Comparison of ENCODE assay signal across 8 cellular contexts in the genomic region with DNA sequence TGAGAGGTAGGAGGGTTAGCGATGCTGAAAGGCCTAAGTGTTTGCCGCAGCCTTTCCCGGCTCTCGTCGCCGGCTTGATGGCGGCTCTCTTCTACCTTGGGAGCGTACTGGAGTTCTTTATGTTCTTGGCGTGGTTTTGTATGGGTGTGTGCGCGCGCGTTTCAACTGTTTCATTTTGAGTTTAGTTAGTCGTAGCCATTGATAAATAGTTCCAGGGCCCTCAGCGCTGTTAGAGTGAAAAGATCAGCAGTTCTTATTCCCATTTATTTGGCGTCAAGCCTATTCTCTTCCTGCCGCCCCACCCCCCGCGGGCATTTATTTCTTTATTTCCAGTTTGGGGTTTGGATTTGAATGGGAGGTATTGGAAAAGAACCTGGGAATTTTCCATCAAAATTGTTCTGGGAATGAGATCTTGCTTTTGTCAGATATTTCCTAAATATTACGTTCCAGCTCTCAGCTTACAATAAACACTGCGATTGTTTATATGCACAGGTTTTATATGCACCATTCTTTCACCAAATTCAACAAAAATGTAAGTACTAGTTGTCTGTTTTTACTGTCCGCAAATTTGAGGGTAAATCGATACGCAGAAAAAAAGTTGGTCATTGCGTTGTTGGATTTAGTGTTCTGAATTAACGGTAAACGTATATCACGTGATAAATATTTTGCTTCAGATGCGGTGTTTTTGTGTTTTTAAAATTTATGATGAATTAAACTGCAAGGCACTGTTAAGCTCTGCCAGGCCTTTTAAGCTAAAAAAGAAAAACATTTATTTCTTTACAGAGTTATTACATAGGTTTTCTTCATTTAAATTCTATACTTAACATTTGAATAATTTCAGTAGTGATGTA. TPM values are rescaled to one million over a fixed set of nuclear protein-coding genes. Genes with fewer than 3 reads are reported as not detected.
DNase-seq lines count a peak whose midpoint lies in the region; ATAC-seq and TF ChIP-seq lines count a peak whose summit lies in the region.

No MANE protein-coding gene starts in this region.

- H3K27ac Mint-ChIP-seq in activated naive CD8-positive, alpha-beta T cell, result peak overlapping the region; percentile 99

- H3K27me3 Mint-ChIP-seq in activated naive CD8-positive, alpha-beta T cell, result no peaks in the 10 kb centered on the region

- H3K36me3 ChIP-seq in BE2C (no peaks in the 10 kb centered on the region), H7 (replicated peaks; ENCODE audit: control insufficient read depth, insufficient read depth, low read length) (no peaks in the 10 kb centered on the region), OCI-LY7 (ENCODE audit: insufficient read depth, low read length) (peaks cover 52% of the 10 kb centered on the region), gastrocnemius medialis (no peaks in the 10 kb centered on the region)

- DNase-seq in BE2C, result no peak
- DNase-seq in H7, result peak; percentile 22
- DNase-seq in OCI-LY7 (ENCODE audit: low spot score), result peak; percentile 40
- peak in 1 of 3 donors; percentile 60 for DNase-seq in right cardiac atrium
- DNase-seq in gastrocnemius medialis, result peak; percentile 4 to 50
- DNase-seq in epidermal melanocyte (ENCODE audit: insufficient read length, low spot score), result no peak

- POLR2A ChIA-PET in OCI-LY7 (lab: Charles Lee), result interaction anchor here (0.8 to 1.7 kb wide), 2 partner anchors 11 to 18 kb away, joined by 3 to 8 read pairs; no protein-coding TSS in a partner anchor

- TF ChIP-seq POLR2A in gastrocnemius medialis (IDR thresholded peaks at IDR 0.05), result no peak

- no TSS peak for BruUV-seq in OCI-LY7 (replicated peaks; lab: Mats Ljungman, UMichigan)

- H3K4me2 ChIP-seq in OCI-LY7 (ENCODE audit: low read length), result peak overlapping the region; percentile 86

- ATAC-seq in right cardiac atrium, result peak; percentile 0 to 5
- ATAC-seq in gastrocnemius medialis, result peak; percentile 14 to 31
- ATAC-seq in GM21786 (IDR thresholded peaks at IDR 0.05; ENCODE audit: unreplicated experiment), result no peak

- H3K4me1 Mint-ChIP-seq in activated naive CD8-positive, alpha-beta T cell (ENCODE audit: low read depth), result peaks cover 54% of the 10 kb centered on the region

- no peaks in the 10 kb centered on the region for H3K9me2 ChIP-seq in OCI-LY7 (ENCODE audit: insufficient read depth, low read length)

- H3K4me3 ChIP-seq in BE2C (ENCODE audit: low read depth, low read length) (peak overlapping the region; percentile 72), H7 (ENCODE audit: insufficient read depth, low read depth, low read length) (peak overlapping the region; percentile 79), OCI-LY7 (ENCODE audit: low read depth, low read length, poor library complexity, severe bottlenecking) (peak overlapping the region; percentile 93), right cardiac atrium (ENCODE audit: low read length) (peak overlapping the region; percentile 68), gastrocnemius medialis (peak overlapping the region; percentile 96 to 99 (median 96))

- intact Hi-C loops in OCI-LY7 (cut with micrococcal nuclease; ENCODE audit: unreplicated experiment), result loop anchor here (2.0 to 5.0 kb wide), 2 partner anchors 611 to 802 kb away; partner anchors contain the start of genes R3HDM1 and ZRANB3
- intact Hi-C loops in right cardiac atrium (cut with DNase I), result no loop called here
- intact Hi-C loops in gastrocnemius medialis (cut with DNase I; ENCODE audit: low total_unique reads), result loop anchor here (2.0 to 5.0 kb wide), 3 partner anchors 133 to 1068 kb away; partner anchors contain the start of genes DARS1, RAB3GAP1 and UBXN4

- CTCF ChIA-PET in OCI-LY7 (lab: Charles Lee; ENCODE audit: unreplicated experiment), result no interaction called here

- H3K79me2 ChIP-seq in OCI-LY7 (ENCODE audit: insufficient read depth, low read depth, low read length), result peaks cover 66% of the 10 kb centered on the region

- H3K9me3 ChIP-seq in BE2C (no peaks in the 10 kb centered on the region), OCI-LY7 (ENCODE audit: low read length) (no peaks in the 10 kb centered on the region), right cardiac atrium (ENCODE audit: control insufficient read depth, low read length) (no peaks in the 10 kb centered on the region), gastrocnemius medialis (no peaks in the 10 kb centered on the region)

- H3K9me3 Mint-ChIP-seq in activated naive CD8-positive, alpha-beta T cell (ENCODE audit: low read depth), result no peaks in the 10 kb centered on the region

- H3K27ac ChIP-seq in OCI-LY7 (ENCODE audit: low read depth, low read length, poor library complexity, severe bottlenecking) (peak overlapping the region; percentile 90), right cardiac atrium (ENCODE audit: low read length) (peak overlapping the region; percentile 76), gastrocnemius medialis (peak overlapping the region; percentile 99 to 100 (median 100))

- no peak for TF ChIP-seq CTCF in BE2C (IDR thresholded peaks at IDR 0.05; ENCODE audit: low read depth, low read length)
- TF ChIP-seq CTCF in OCI-LY7 (conservative IDR thresholded peaks at IDR 0.05; ENCODE audit: low read length), result no peak
- TF ChIP-seq CTCF in gastrocnemius medialis (IDR thresholded peaks at IDR 0.05 in 4 of 5, conservative IDR thresholded peaks at IDR 0.05 in 1 of 5), result no peak

- H4K20me1 ChIP-seq in OCI-LY7 (ENCODE audit: insufficient read depth, low read length), result peaks cover 36% of the 10 kb centered on the region

- 1% methylated on average over 29 of the region's 29 CpGs for WGBS in right cardiac atrium

- H3K27me3 ChIP-seq in BE2C (no peaks in the 10 kb centered on the region), H7 (ENCODE audit: control insufficient read depth, insufficient read depth, low read length) (no peaks in the 10 kb centered on the region), right cardiac atrium (ENCODE audit: control insufficient read depth, insufficient read depth) (no peaks in the 10 kb centered on the region), gastrocnemius medialis (no peaks in the 10 kb centered on the region)

- H3K4me1 ChIP-seq in BE2C, result no peaks in the 10 kb centered on the region
- H3K4me1 ChIP-seq in OCI-LY7 (ENCODE audit: insufficient read depth, low read length, poor library complexity, severe bottlenecking), result peaks cover 23% of the 10 kb centered on the region
- H3K4me1 ChIP-seq in right cardiac atrium (ENCODE audit: control insufficient read depth, insufficient read depth, low read length), result peaks cover 3% of the 10 kb centered on the region
- peaks cover 47 to 49% of the 10 kb centered on the region in 2 donors for H3K4me1 ChIP-seq in gastrocnemius medialis

- peaks cover 4% of the 10 kb centered on the region for H3K36me3 Mint-ChIP-seq in activated naive CD8-positive, alpha-beta T cell

- in situ Hi-C loops in gastrocnemius medialis (cut with MboI; ENCODE audit: low sequenced_read_pairs in 4 of 4), result loop anchor here in 2 of 4 donors (10.0 to 25.0 kb wide), 3 partner anchors 135 to 807 kb away; partner anchors contain the start of gene RAB3GAP1 (in 1 of the 2)

- H3K4me3 Mint-ChIP-seq in activated naive CD8-positive, alpha-beta T cell, result peak overlapping the region; percentile 98

- peak overlapping the region; percentile 71; the same call in 1 of the 2 replicates for H2AFZ ChIP-seq in OCI-LY7 (ENCODE audit: low read length)

RNA-seq across cellular contexts. Expression of gene CCNT2, which starts 1.0 kb away (rescaled TPM):
- polyA plus RNA-seq in BE2C (2012; ENCODE audit: insufficient read depth, insufficient read length, low read depth), result 15.1 TPM
- 30.1 and 33.7 TPM in 2 replicates for total RNA-seq in H7 (2014; rRNA removed; shearing (Covaris generic))
- total RNA-seq in OCI-LY7 (2014; rRNA removed; shearing (Covaris generic)), result 17.7 and 32.8 TPM in 2 replicates
- total RNA-seq in OCI-LY7 (2022) (43.7 and 45.1 TPM in 2 replicates), right cardiac atrium (10 to 100 TPM; 21.8 to 23.9 (median 22.6) TPM), gastrocnemius medialis (10 to 100 TPM; 11.6 to 28.4 (median 18.6) TPM)
- 9.0 TPM for polyA plus RNA-seq in right cardiac atrium

Comparison
In these comparisons a context has a peak if more than half of its experiments do, and no peak if none do; other contexts are left out.
1. DNase-seq: peak in H7 (single experiment), OCI-LY7 (single experiment) and gastrocnemius medialis (2 of 2); none in BE2C (single experiment) and epidermal melanocyte (single experiment).
2. intact Hi-C loops: an anchor here in OCI-LY7 (2.0 to 5.0 kb wide) and gastrocnemius medialis (2.0 to 5.0 kb wide); none called in right cardiac atrium.
3. Peak in every context shown above with its lines, with median percentiles within 50 percentile points of each other: H3K4me3 ChIP-seq and H3K27ac ChIP-seq.